Comparison of ENCODE assay signal across 1 cellular context in the genomic region with DNA sequence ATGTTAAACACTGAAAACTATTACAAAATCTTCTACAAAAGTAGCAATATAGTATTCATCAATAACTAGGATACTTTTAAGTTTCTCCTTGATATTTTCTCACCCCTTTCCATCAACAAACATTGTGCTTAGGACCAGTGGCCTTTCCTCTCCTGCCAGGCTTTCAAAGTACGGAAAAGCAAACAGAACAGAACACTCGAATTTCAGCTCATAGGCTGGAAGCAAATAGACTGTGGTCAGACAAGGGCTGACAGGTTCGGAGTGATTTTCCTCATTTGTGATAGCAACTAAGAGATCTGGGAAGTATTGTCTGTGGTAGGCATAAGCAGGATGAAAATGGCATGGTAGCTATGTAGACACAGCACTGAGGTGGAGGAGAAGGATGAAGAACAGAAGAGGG.
TF ChIP-seq lines count a peak whose summit lies in the region.

No MANE protein-coding gene starts in this region.

TF ChIP-seq in WTC11, 78 proteins besides CTCF, POLR2A, EP300 and RAD21 (continued from another document):
- TF ChIP-seq, protein P1, sequence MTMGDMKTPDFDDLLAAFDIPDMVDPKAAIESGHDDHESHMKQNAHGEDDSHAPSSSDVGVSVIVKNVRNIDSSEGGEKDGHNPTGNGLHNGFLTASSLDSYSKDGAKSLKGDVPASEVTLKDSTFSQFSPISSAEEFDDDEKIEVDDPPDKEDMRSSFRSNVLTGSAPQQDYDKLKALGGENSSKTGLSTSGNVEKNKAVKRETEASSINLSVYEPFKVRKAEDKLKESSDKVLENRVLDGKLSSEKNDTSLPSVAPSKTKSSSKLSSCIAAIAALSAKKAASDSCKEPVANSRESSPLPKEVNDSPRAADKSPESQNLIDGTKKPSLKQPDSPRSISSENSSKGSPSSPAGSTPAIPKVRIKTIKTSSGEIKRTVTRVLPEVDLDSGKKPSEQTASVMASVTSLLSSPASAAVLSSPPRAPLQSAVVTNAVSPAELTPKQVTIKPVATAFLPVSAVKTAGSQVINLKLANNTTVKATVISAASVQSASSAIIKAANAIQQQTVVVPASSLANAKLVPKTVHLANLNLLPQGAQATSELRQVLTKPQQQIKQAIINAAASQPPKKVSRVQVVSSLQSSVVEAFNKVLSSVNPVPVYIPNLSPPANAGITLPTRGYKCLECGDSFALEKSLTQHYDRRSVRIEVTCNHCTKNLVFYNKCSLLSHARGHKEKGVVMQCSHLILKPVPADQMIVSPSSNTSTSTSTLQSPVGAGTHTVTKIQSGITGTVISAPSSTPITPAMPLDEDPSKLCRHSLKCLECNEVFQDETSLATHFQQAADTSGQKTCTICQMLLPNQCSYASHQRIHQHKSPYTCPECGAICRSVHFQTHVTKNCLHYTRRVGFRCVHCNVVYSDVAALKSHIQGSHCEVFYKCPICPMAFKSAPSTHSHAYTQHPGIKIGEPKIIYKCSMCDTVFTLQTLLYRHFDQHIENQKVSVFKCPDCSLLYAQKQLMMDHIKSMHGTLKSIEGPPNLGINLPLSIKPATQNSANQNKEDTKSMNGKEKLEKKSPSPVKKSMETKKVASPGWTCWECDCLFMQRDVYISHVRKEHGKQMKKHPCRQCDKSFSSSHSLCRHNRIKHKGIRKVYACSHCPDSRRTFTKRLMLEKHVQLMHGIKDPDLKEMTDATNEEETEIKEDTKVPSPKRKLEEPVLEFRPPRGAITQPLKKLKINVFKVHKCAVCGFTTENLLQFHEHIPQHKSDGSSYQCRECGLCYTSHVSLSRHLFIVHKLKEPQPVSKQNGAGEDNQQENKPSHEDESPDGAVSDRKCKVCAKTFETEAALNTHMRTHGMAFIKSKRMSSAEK (CRISPR knock-in tag; IDR thresholded peaks at IDR 0.05; ENCODE audit: borderline replicate concordance): no peak
- TF ChIP-seq, protein P2, sequence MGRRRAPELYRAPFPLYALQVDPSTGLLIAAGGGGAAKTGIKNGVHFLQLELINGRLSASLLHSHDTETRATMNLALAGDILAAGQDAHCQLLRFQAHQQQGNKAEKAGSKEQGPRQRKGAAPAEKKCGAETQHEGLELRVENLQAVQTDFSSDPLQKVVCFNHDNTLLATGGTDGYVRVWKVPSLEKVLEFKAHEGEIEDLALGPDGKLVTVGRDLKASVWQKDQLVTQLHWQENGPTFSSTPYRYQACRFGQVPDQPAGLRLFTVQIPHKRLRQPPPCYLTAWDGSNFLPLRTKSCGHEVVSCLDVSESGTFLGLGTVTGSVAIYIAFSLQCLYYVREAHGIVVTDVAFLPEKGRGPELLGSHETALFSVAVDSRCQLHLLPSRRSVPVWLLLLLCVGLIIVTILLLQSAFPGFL (CRISPR knock-in tag; IDR thresholded peaks at IDR 0.05; ENCODE audit: borderline replicate concordance): no peak
- no peak for TF ChIP-seq NFYB (CRISPR knock-in tag; conservative IDR thresholded peaks at IDR 0.05; ENCODE audit: low read depth)
- TF ChIP-seq, protein P3, sequence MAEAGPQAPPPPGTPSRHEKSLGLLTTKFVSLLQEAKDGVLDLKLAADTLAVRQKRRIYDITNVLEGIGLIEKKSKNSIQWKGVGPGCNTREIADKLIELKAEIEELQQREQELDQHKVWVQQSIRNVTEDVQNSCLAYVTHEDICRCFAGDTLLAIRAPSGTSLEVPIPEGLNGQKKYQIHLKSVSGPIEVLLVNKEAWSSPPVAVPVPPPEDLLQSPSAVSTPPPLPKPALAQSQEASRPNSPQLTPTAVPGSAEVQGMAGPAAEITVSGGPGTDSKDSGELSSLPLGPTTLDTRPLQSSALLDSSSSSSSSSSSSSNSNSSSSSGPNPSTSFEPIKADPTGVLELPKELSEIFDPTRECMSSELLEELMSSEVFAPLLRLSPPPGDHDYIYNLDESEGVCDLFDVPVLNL (CRISPR knock-in tag; IDR thresholded peaks at IDR 0.05; ENCODE audit: borderline replicate concordance, low read depth): no peak
- no peak for TF ChIP-seq TEAD1 (CRISPR knock-in tag; IDR thresholded peaks at IDR 0.05)
- no peak for TF ChIP-seq ZNF138 (CRISPR knock-in tag; conservative IDR thresholded peaks at IDR 0.05)
- no peak for TF ChIP-seq ZNF423 (CRISPR knock-in tag; IDR thresholded peaks at IDR 0.05)
- TF ChIP-seq, protein P4, sequence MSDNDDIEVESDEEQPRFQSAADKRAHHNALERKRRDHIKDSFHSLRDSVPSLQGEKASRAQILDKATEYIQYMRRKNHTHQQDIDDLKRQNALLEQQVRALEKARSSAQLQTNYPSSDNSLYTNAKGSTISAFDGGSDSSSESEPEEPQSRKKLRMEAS (CRISPR knock-in tag; IDR thresholded peaks at IDR 0.05): no peak
- no peak for TF ChIP-seq CREB1 (CRISPR knock-in tag; IDR thresholded peaks at IDR 0.05)
